ENCODE assay signal across 8 cellular contexts in the genomic region with DNA sequence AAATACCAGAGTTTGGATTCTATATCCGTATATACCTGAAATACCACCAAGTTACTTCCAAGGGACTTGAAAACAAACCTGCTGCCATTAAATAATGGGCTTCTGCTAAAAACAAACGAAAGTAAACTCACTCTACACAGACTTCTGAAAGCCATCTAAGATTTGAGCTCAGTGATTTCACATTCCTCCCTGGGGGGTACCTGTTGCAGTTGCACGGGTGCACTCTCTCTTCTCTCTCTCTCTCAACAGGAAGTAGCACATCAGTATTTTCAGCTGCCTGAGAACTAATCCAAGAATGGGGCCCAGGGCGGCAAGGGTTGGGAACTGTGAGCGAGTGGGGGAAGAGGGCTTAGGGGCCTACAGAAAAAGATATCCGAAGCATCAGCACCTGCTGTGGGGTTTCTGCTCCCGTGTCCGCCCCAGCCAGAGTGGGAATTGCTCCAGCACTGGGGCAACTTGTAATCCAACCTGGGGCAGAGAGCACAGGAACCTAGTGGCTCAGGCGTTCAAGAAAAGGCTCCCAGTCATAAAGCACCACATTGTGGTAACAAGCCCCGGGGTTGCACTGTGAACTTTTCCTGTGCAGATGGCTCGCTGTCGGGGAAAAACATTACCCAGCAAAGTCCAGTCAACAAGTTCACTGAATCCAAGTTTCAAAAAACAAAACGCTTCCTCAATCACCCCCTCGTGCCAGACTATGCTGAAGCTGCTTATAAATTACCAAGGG.
DNase-seq lines count a peak whose midpoint lies in the region; ATAC-seq and TF ChIP-seq lines count a peak whose summit lies in the region.

No MANE protein-coding gene starts in this region.

- H3K36me3 Mint-ChIP-seq in activated naive CD4-positive, alpha-beta T cell treated with anti-CD3 and anti-CD28 coated beads for 36 hours (ENCODE audit: low read depth) = no peaks in the 10 kb centered on the region
- H3K36me3 Mint-ChIP-seq in type B pancreatic cell = no peaks in the 10 kb centered on the region

- CTCF ChIA-PET in activated naive CD4-positive, alpha-beta T cell treated with anti-CD3 and anti-CD28 coated beads for 36 hours (lab: Charles Lee) = interaction anchor here (0.6 to 2.5 kb wide), 3 partner anchors 13 to 1087 kb away, joined by 3 to 12 read pairs (median 4); no protein-coding TSS in a partner anchor

- no peak overlapping the region for H3K4me3 ChIP-seq in body of pancreas
- H3K4me3 ChIP-seq in right lobe of liver = no peak overlapping the region

- WGBS in body of pancreas, 2 donors = 55 to 56% methylated on average over 14 of the region's 14 CpGs
- 22% methylated on average over 10 of the region's 14 CpGs for WGBS in right lobe of liver (ENCODE audit: insufficient coverage, low coverage, low lambda C conversion rate, missing lambda C conversion rate)

- no peak for TF ChIP-seq CTCF in body of pancreas (IDR thresholded peaks at IDR 0.05)
- no peak for TF ChIP-seq CTCF in right lobe of liver (IDR thresholded peaks at IDR 0.05)
- TF ChIP-seq CTCF in type B pancreatic cell (conservative IDR thresholded peaks at IDR 0.05) = no peak

- H3K27ac ChIP-seq in body of pancreas (peak overlapping the region; percentile 23 to 80 (median 73)), right lobe of liver (peak overlapping the region; percentile 60 to 75 (median 64))

- peaks cover 9% of the 10 kb centered on the region for H3K4me1 ChIP-seq in body of pancreas
- H3K4me1 ChIP-seq in right lobe of liver = peaks cover 0 to 6% (median 0%) of the 10 kb centered on the region in 4 donors

- intact Hi-C loops in activated naive CD4-positive, alpha-beta T cell treated with anti-CD3 and anti-CD28 coated beads for 36 hours (cut with micrococcal nuclease) = loop anchor here (2.0 to 10.0 kb wide), 5 partner anchors 84 to 774 kb away; no protein-coding TSS in a partner anchor
- intact Hi-C loops in body of pancreas (cut with DNase I) (no loop called here), right lobe of liver (cut with DNase I) (no loop called here)

- H3K27me3 Mint-ChIP-seq in activated naive CD4-positive, alpha-beta T cell treated with anti-CD3 and anti-CD28 coated beads for 36 hours (ENCODE audit: low read depth) = peaks cover 16% of the 10 kb centered on the region
- no peaks in the 10 kb centered on the region for H3K27me3 Mint-ChIP-seq in type B pancreatic cell

- no peak overlapping the region for H3K27ac Mint-ChIP-seq in activated naive CD4-positive, alpha-beta T cell treated with anti-CD3 and anti-CD28 coated beads for 36 hours
- H3K27ac Mint-ChIP-seq in type B pancreatic cell = peak overlapping the region; percentile 98

- no peaks in the 10 kb centered on the region for H3K9me3 Mint-ChIP-seq in activated naive CD4-positive, alpha-beta T cell treated with anti-CD3 and anti-CD28 coated beads for 36 hours
- H3K9me3 Mint-ChIP-seq in type B pancreatic cell = no peaks in the 10 kb centered on the region

- peak overlapping the region; percentile 38 for H3K4me3 Mint-ChIP-seq in activated naive CD4-positive, alpha-beta T cell treated with anti-CD3 and anti-CD28 coated beads for 36 hours
- H3K4me3 Mint-ChIP-seq in type B pancreatic cell = peak overlapping the region; percentile 87

- no peaks in the 10 kb centered on the region for H3K36me3 ChIP-seq in body of pancreas (replicated peaks in 1 of 2; ENCODE audit: insufficient read depth in 1 of 2, low read depth in 2 of 2)
- H3K36me3 ChIP-seq in right lobe of liver = no peaks in the 10 kb centered on the region

- TF ChIP-seq POLR2A in body of pancreas (IDR thresholded peaks at IDR 0.05) (no peak), right lobe of liver (IDR thresholded peaks at IDR 0.05) (no peak)

- H3K27me3 ChIP-seq in body of pancreas (no peaks in the 10 kb centered on the region), right lobe of liver (no peaks in the 10 kb centered on the region)

- ATAC-seq in HG02852 (IDR thresholded peaks at IDR 0.05; ENCODE audit: unreplicated experiment) (peak; percentile 79), body of pancreas (peak; percentile 13), right lobe of liver (peak; percentile 53 to 61 (median 58))

- H3K4me1 Mint-ChIP-seq in activated naive CD4-positive, alpha-beta T cell treated with anti-CD3 and anti-CD28 coated beads for 36 hours (ENCODE audit: low read depth) = peaks cover 14% of the 10 kb centered on the region
- H3K4me1 Mint-ChIP-seq in type B pancreatic cell (ENCODE audit: unreplicated experiment) = peaks cover 74% of the 10 kb centered on the region

- no peaks in the 10 kb centered on the region for H3K9me3 ChIP-seq in body of pancreas
- H3K9me3 ChIP-seq in right lobe of liver = no peaks in the 10 kb centered on the region

- DNase-seq in activated naive CD4-positive, alpha-beta T cell treated with anti-CD3 and anti-CD28 coated beads for 36 hours = peak; percentile 56
- DNase-seq in activated naive CD4-positive, alpha-beta T cell treated with anti-CD3 and anti-CD28 coated beads, Interleukin-2, amount 50 U/mL, for 16 hours = no peak
- DNase-seq in NCI-H526 (lab: John Stamatoyannopoulos, UW) (peak; percentile 8 to 29), body of pancreas (peak in 3 of 4 donors; percentile 13 to 18 (median 14)), right lobe of liver (peak in 2 of 3 donors; percentile 40 to 58), type B pancreatic cell (ENCODE audit: extremely low spot score, unreplicated experiment) (no peak), NCI-H2196 (lab: John Stamatoyannopoulos, UW; ENCODE audit: unreplicated experiment) (no peak)

Comparison
In these comparisons a context has a peak if more than half of its experiments do, and no peak if none do; other contexts are left out.
1. DNase-seq: peak in activated naive CD4-positive, alpha-beta T cell treated with anti-CD3 and anti-CD28 coated beads for 36 hours (single experiment), NCI-H526 (2 of 2), body of pancreas (3 of 4) and right lobe of liver (2 of 3); none in activated naive CD4-positive, alpha-beta T cell treated with anti-CD3 and anti-CD28 coated beads, Interleukin-2, amount 50 U/mL, for 16 hours (single experiment), type B pancreatic cell (single experiment) and NCI-H2196 (single experiment).
2. ATAC-seq: peak in every context shown above with its lines; median percentile 79 in HG02852; 58 in right lobe of liver; 13 in body of pancreas.